16 cellular contexts compared by ENCODE assay signal in the genomic region with DNA sequence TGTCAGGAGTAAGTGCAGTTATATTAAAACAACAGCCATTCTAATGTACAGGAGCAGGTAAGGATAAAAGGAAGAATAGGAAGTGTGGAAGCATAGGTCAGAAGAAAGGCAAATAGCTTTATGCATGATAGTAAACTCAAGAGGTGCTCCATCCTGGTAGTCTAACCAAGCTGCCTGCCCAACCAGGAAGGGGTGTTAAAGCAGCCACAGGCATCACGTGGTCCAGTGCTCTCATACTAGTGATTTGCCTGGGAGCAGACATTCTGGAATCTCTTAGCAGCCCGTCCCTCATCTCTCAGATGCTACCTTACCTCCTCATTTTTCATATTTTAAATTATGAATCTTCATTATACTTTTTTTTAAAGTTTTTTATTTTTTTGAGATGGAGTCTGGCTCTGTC.
A peak's percentile ranks its signal among the peaks of the same experiment; 100 is the strongest.
DNase-seq lines count a peak whose midpoint lies in the region; ATAC-seq lines count a peak whose summit lies in the region.
"Had no signal": no experiment of that assay in that cellular context is flagged by ENCODE, and none has a peak within 500 bp of the region (broad histone marks: within the 10 kb centered on the region; RNA-seq: fewer than 3 reads in every experiment).

No MANE protein-coding gene starts in this region.

- DNase-seq in DMS153 (lab: John Stamatoyannopoulos, UW) (peak; percentile 55), DMS53 treated with DMSO at 0.1 percent for 48 hours (lab: John Stamatoyannopoulos, UW; ENCODE audit: unreplicated experiment) (peak; percentile 71), NCI-H187 treated with DMSO at 0.1 percent for 48 hours (lab: John Stamatoyannopoulos, UW) (peak; percentile 18), NCI-H510A treated with DMSO at 0.1 percent for 48 hours (lab: John Stamatoyannopoulos, UW) (peak; percentile 93), SKM-1 treated with dmso at 0.1 percent for 144 hours (lab: John Stamatoyannopoulos, UW; ENCODE audit: unreplicated experiment) (no peak), NCI-H1436 (lab: John Stamatoyannopoulos, UW) (no peak)
- DNase-seq: 8988T; CD4-positive, alpha-beta memory T cell; DND-41; EL; HCEC 1CT; IMR-90 had no signal

- no peak for ATAC-seq in HG03342 (IDR thresholded peaks at IDR 0.05; ENCODE audit: unreplicated experiment)
- ATAC-seq in GM19035 (IDR thresholded peaks at IDR 0.05; ENCODE audit: unreplicated experiment) = no peak
- ATAC-seq: GM23338, K562 had no signal

Comparison
In these comparisons a context has a peak if more than half of its experiments do, and no peak if none do; other contexts are left out.
1. DNase-seq: peak in DMS153 (single experiment), DMS53 treated with DMSO at 0.1 percent for 48 hours (single experiment), NCI-H187 treated with DMSO at 0.1 percent for 48 hours (single experiment) and NCI-H510A treated with DMSO at 0.1 percent for 48 hours (single experiment); none in SKM-1 treated with dmso at 0.1 percent for 144 hours (single experiment) and NCI-H1436 (single experiment).